In genomic region chr5:59380350-59380951, GRCh38 we compare ENCODE assay signal across 8 cellular contexts.
DNase-seq lines count a peak whose midpoint lies in the region; TF ChIP-seq lines count a peak whose summit lies in the region.

No MANE protein-coding gene starts in this region.

- CTCF ChIA-PET in AG04449 (lab: Yijun Ruan, JAX): interaction anchor here (0.7 to 6.2 kb wide), 32 partner anchors 9 to 491 kb away, joined by 3 to 305 read pairs (median 6); no protein-coding TSS in a partner anchor
- CTCF ChIA-PET in GM10248 (lab: Yijun Ruan, JAX): interaction anchor here (0.6 to 4.5 kb wide), 41 partner anchors 8 to 508 kb away, joined by 3 to 71 read pairs (median 5); no protein-coding TSS in a partner anchor

- DNase-seq in AG04449 (ENCODE audit: low read depth, low spot score) (peak; percentile 52), GM10248 (ENCODE audit: extremely low spot score) (peak; percentile 45), HCEC 1CT (peak; percentile 94), LHCN-M2 (ENCODE audit: low read depth) (peak; percentile 92), SHP77 (lab: John Stamatoyannopoulos, UW) (peak; percentile 21 to 40), middle frontal gyrus (ENCODE audit: extremely low spot score, low spot score) (peak; percentile 40)
- DNase-seq in effector CD4-positive, alpha-beta T cell: peak; percentile 1
- DNase-seq in activated CD4-positive, CD25-positive, alpha-beta regulatory T cell treated with anti-CD3 and anti-CD28 coated beads, Interleukin-2, amount 50 U/mL, for 72 hours: no peak

- TF ChIP-seq CTCF in AG04449 (IDR thresholded peaks at IDR 0.05; ENCODE audit: insufficient read depth, low read length, missing control alignments): peak; percentile 19
- TF ChIP-seq CTCF in GM10248 (IDR thresholded peaks at IDR 0.05; ENCODE audit: control extremely low read depth, extremely low read depth, low read depth, missing control alignments): peak; percentile 47

- H3K4me3 ChIP-seq in AG04449 (ENCODE audit: low read depth, low read length): no peak overlapping the region

- POLR2A ChIA-PET in AG04449 (lab: Yijun Ruan, JAX) (no interaction called here), GM10248 (lab: Yijun Ruan, JAX) (no interaction called here)
